17 cellular contexts compared by ENCODE assay signal in genomic region chr2:29475446-29476006, GRCh38.
"Had no signal": no experiment of that assay in that cellular context is flagged by ENCODE, and none has a peak within 500 bp of the region (broad histone marks: within the 10 kb centered on the region; RNA-seq: fewer than 3 reads in every experiment).

No MANE protein-coding gene starts in this region.

- H3K36me3 Mint-ChIP-seq: naive thymus-derived CD4-positive, alpha-beta T cell had no signal

- H3K4me3 Mint-ChIP-seq: activated CD4-positive, alpha-beta memory T cell treated with anti-CD3 and anti-CD28 coated beads, Interleukin-2, amount 10 ng/mL, durations not matched to agents 7 days and 5 days; activated naive CD4-positive, alpha-beta T cell treated with anti-CD3 and anti-CD28 coated beads, Interleukin-2, amount 50 U/mL, for 24 hours; activated T-cell treated with anti-CD3 and anti-CD28 coated beads, Interleukin-2, amount 50 U/mL, for 4 hours; naive thymus-derived CD4-positive, alpha-beta T cell had no signal

- DNase-seq: activated CD4-positive, alpha-beta memory T cell treated with anti-CD3 and anti-CD28 coated beads, Interleukin-2, amount 10 ng/mL, durations not matched to agents 7 days and 5 days; activated CD4-positive, alpha-beta T cell treated with anti-CD3 and anti-CD28 coated beads for 4 hours; activated effector memory CD4-positive, alpha-beta T cell treated with anti-CD3 and anti-CD28 coated beads, Interleukin-2, amount 50 U/mL, for 16 hours; activated T-cell treated with anti-CD3 and anti-CD28 coated beads, Interleukin-2, amount 50 U/mL, for 4 hours; adrenal gland; dermis blood vessel endothelial cell; islet precursor cell; left lung; mammary epithelial cell; naive thymus-derived CD4-positive, alpha-beta T cell; occipital lobe; right cardiac atrium; small intestine; stimulated activated CD4-positive, alpha-beta T cell treated with anti-CD3 and anti-CD28 coated beads, Interleukin-4, amount 100 ng/mL, for 24 hours; stimulated activated naive CD4-positive, alpha-beta T cell had no signal

- H3K9me3 Mint-ChIP-seq: activated CD4-positive, alpha-beta memory T cell treated with anti-CD3 and anti-CD28 coated beads, Interleukin-2, amount 10 ng/mL, durations not matched to agents 7 days and 5 days had no signal

- H3K27ac Mint-ChIP-seq: activated CD4-positive, alpha-beta memory T cell treated with anti-CD3 and anti-CD28 coated beads, Interleukin-2, amount 10 ng/mL, durations not matched to agents 7 days and 5 days; activated naive CD4-positive, alpha-beta T cell treated with anti-CD3 and anti-CD28 coated beads, Interleukin-2, amount 50 U/mL, for 24 hours; naive thymus-derived CD4-positive, alpha-beta T cell; progenitor cell of endocrine pancreas had no signal

- ATAC-seq: activated T-cell treated with anti-CD3 and anti-CD28 coated beads, Interleukin-2, amount 50 U/mL, for 4 hours; left lung; naive thymus-derived CD4-positive, alpha-beta T cell; right cardiac atrium had no signal

- H3K4me1 Mint-ChIP-seq: activated CD4-positive, alpha-beta memory T cell treated with anti-CD3 and anti-CD28 coated beads, Interleukin-2, amount 10 ng/mL, durations not matched to agents 7 days and 5 days; activated naive CD4-positive, alpha-beta T cell treated with anti-CD3 and anti-CD28 coated beads, Interleukin-2, amount 50 U/mL, for 24 hours; naive thymus-derived CD4-positive, alpha-beta T cell had no signal
